ENCODE assay signal across 34 cellular contexts in the genomic region with DNA sequence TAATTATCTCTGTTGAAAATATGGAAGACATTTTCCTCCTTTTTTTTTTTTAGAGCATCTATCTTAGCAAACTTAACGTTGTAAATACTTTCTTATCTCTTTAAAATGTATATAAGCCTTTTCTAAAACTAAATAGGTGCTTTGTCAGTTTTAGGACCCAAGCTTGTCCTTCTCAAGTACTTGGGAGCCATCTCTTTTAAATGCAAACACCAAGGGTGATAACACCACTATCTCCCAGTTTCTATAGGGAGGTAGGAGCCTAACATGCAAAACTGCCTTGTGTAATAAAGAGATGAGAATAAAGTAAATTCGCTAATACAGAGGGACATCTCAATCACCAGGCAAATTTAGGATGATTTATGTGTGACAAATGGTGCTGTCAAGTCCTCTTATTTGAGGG.
"Had no signal": no experiment of that assay in that cellular context is flagged by ENCODE, and none has a peak within 500 bp of the region (broad histone marks: within the 10 kb centered on the region; RNA-seq: fewer than 3 reads in every experiment).

No MANE protein-coding gene starts in this region.

- H3K36me3 Mint-ChIP-seq: activated CD4-positive, alpha-beta memory T cell treated with anti-CD3 and anti-CD28 coated beads for 36 hours; activated CD8-positive, alpha-beta memory T cell treated with anti-CD3 and anti-CD28 coated beads, Interleukin-2, amount 10 ng/mL, durations not matched to agents 7 days and 5 days; activated naive CD4-positive, alpha-beta T cell treated with anti-CD3 and anti-CD28 coated beads, Interleukin-2, amount 50 U/mL, for 24 hours; activated naive CD8-positive, alpha-beta T cell treated with anti-CD3 and anti-CD28 coated beads for 36 hours had no signal

- H3K27me3 Mint-ChIP-seq: activated CD4-positive, alpha-beta memory T cell treated with anti-CD3 and anti-CD28 coated beads for 36 hours; activated CD4-positive, alpha-beta T cell treated with anti-CD3 and anti-CD28 coated beads for 36 hours; activated CD4-positive, alpha-beta T cell treated with anti-CD3 and anti-CD28 coated beads, Interleukin-2, amount 10 ng/mL, durations not matched to agents 24 days and 14 days; activated CD8-positive, alpha-beta memory T cell treated with anti-CD3 and anti-CD28 coated beads, Interleukin-2, amount 10 ng/mL, durations not matched to agents 7 days and 5 days; activated naive CD4-positive, alpha-beta T cell treated with anti-CD3 and anti-CD28 coated beads, Interleukin-2, amount 50 U/mL, for 24 hours; activated naive CD8-positive, alpha-beta T cell treated with anti-CD3 and anti-CD28 coated beads for 36 hours; activated naive CD8-positive, alpha-beta T cell treated with anti-CD3 and anti-CD28 coated beads, Interleukin-2, amount 50 U/mL, for 24 hours; effector memory CD8-positive, alpha-beta T cell had no signal

- ATAC-seq: activated CD4-positive, alpha-beta T cell treated with anti-CD3 and anti-CD28 coated beads for 36 hours; activated CD8-positive, alpha-beta memory T cell treated with anti-CD3 and anti-CD28 coated beads, Interleukin-2, amount 10 ng/mL, durations not matched to agents 7 days and 5 days; activated CD8-positive, alpha-beta T cell treated with anti-CD3 and anti-CD28 coated beads, Interleukin-2, amount 10 ng/mL, durations not matched to agents 7 days and 5 days; activated naive CD8-positive, alpha-beta T cell treated with anti-CD3 and anti-CD28 coated beads, Interleukin-2, amount 50 U/mL, for 24 hours; body of pancreas; effector memory CD8-positive, alpha-beta T cell; gastroesophageal sphincter; heart right ventricle had no signal

- H3K9me3 ChIP-seq: adrenal gland, body of pancreas, esophagus muscularis mucosa, gastroesophageal sphincter, heart right ventricle had no signal

- H3K27me3 ChIP-seq: adrenal gland, body of pancreas, esophagus muscularis mucosa, gastroesophageal sphincter, heart right ventricle had no signal

- H3K27ac ChIP-seq: adrenal gland, body of pancreas, esophagus muscularis mucosa, gastroesophageal sphincter, heart right ventricle, WERI-Rb-1 had no signal

- H3K36me3 ChIP-seq: adrenal gland, esophagus muscularis mucosa, gastroesophageal sphincter, heart right ventricle, WERI-Rb-1 had no signal

- H3K9me3 Mint-ChIP-seq: activated CD4-positive, alpha-beta T cell treated with anti-CD3 and anti-CD28 coated beads, Interleukin-2, amount 10 ng/mL, durations not matched to agents 24 days and 14 days; activated naive CD4-positive, alpha-beta T cell treated with anti-CD3 and anti-CD28 coated beads, Interleukin-2, amount 50 U/mL, for 24 hours; activated T-helper 1 cell treated with anti-CD3 and anti-CD28 coated beads, Interleukin-12 subunit alpha, Interleukin-12 subunit beta, Interleukin-2, Interleukin-4 antibody, amounts not matched to agents 30 ng/mL and 10 ng/mL and 1 ng/mL, durations not matched to agents 14 hours and 24 hours and 36 hours; activated T-helper 2 cell treated with anti-CD3 and anti-CD28 coated beads, Interferon-gamma antibody, Interleukin-2, Interleukin-4, amounts not matched to agents 10 μg/mL and 5 μg/mL and 100 μg/mL, durations not matched to agents 14 hours and 24 hours and 36 hours; T-helper 1 cell treated with Interleukin-12 subunit alpha and Interleukin-12 subunit beta and Interleukin-4 antibody, amounts not matched to agents 30 μg/mL and 1 μg/mL, for 36 hours had no signal

- DNase-seq: activated CD4-positive, alpha-beta memory T cell treated with anti-CD3 and anti-CD28 coated beads for 36 hours; activated CD4-positive, alpha-beta T cell treated with anti-CD3 and anti-CD28 coated beads for 36 hours; activated CD4-positive, alpha-beta T cell treated with anti-CD3 and anti-CD28 coated beads, Interleukin-2, amount 10 ng/mL, durations not matched to agents 24 days and 14 days; activated CD4-positive, CD25-positive, alpha-beta regulatory T cell; activated CD4-positive, CD25-positive, alpha-beta regulatory T cell treated with anti-CD3 and anti-CD28 coated beads, Interleukin-2, amount 50 U/mL, for 72 hours; activated CD8-positive, alpha-beta memory T cell treated with anti-CD3 and anti-CD28 coated beads, Interleukin-2, amount 10 ng/mL, durations not matched to agents 7 days and 5 days; activated CD8-positive, alpha-beta memory T cell treated with anti-CD3 and anti-CD28 coated beads, Interleukin-2, amount 50 U/mL, for 4 hours; activated CD8-positive, alpha-beta T cell treated with anti-CD3 and anti-CD28 coated beads, Interleukin-2, amount 10 ng/mL, durations not matched to agents 7 days and 5 days; activated effector memory CD4-positive, alpha-beta T cell treated with anti-CD3 and anti-CD28 coated beads, Interleukin-2, amount 50 U/mL, for 16 hours; activated naive CD4-positive, alpha-beta T cell treated with anti-CD3 and anti-CD28 coated beads for 36 hours; activated naive CD8-positive, alpha-beta T cell treated with anti-CD3 and anti-CD28 coated beads for 36 hours; activated naive CD8-positive, alpha-beta T cell treated with anti-CD3 and anti-CD28 coated beads, Interleukin-2, amount 50 U/mL, for 24 hours; activated T-cell treated with anti-CD3 and anti-CD28 coated beads, Interleukin-2, amount 50 U/mL, for 1 hour; activated T-cell treated with anti-CD3 and anti-CD28 coated beads, Interleukin-2, amount 50 U/mL, for 48 hours; adrenal gland; amygdala; aorta; body of pancreas; caudate nucleus; cortex of kidney; dermis blood vessel endothelial cell; effector CD4-positive, alpha-beta T cell; effector memory CD8-positive, alpha-beta T cell; erythroblast; foreskin melanocyte; heart right ventricle; T-helper 9 cell; WERI-Rb-1 had no signal

- H3K4me3 ChIP-seq: adrenal gland, body of pancreas, esophagus muscularis mucosa, gastroesophageal sphincter, heart right ventricle had no signal

- H3K27ac Mint-ChIP-seq: activated CD4-positive, alpha-beta memory T cell treated with anti-CD3 and anti-CD28 coated beads for 36 hours; activated CD4-positive, alpha-beta T cell treated with anti-CD3 and anti-CD28 coated beads for 36 hours; activated CD4-positive, alpha-beta T cell treated with anti-CD3 and anti-CD28 coated beads, Interleukin-2, amount 10 ng/mL, durations not matched to agents 24 days and 14 days; activated CD8-positive, alpha-beta memory T cell treated with anti-CD3 and anti-CD28 coated beads, Interleukin-2, amount 10 ng/mL, durations not matched to agents 7 days and 5 days; activated CD8-positive, alpha-beta T cell treated with anti-CD3 and anti-CD28 coated beads, Interleukin-2, amount 10 ng/mL, durations not matched to agents 7 days and 5 days; activated naive CD4-positive, alpha-beta T cell treated with anti-CD3 and anti-CD28 coated beads for 36 hours; activated naive CD4-positive, alpha-beta T cell treated with anti-CD3 and anti-CD28 coated beads, Interleukin-2, amount 50 U/mL, for 24 hours; activated naive CD8-positive, alpha-beta T cell treated with anti-CD3 and anti-CD28 coated beads for 36 hours; activated naive CD8-positive, alpha-beta T cell treated with anti-CD3 and anti-CD28 coated beads, Interleukin-2, amount 50 U/mL, for 24 hours; activated T-helper 1 cell treated with anti-CD3 and anti-CD28 coated beads, Interleukin-12 subunit alpha, Interleukin-12 subunit beta, Interleukin-2, Interleukin-4 antibody, amounts not matched to agents 30 ng/mL and 10 ng/mL and 1 ng/mL, durations not matched to agents 14 hours and 24 hours and 36 hours; activated T-helper 2 cell treated with anti-CD3 and anti-CD28 coated beads, Interferon-gamma antibody, Interleukin-2, Interleukin-4, amounts not matched to agents 10 μg/mL and 5 μg/mL and 100 μg/mL, durations not matched to agents 14 hours and 24 hours and 36 hours; effector memory CD8-positive, alpha-beta T cell; T-helper 1 cell treated with Interleukin-12 subunit alpha and Interleukin-12 subunit beta and Interleukin-4 antibody, amounts not matched to agents 30 μg/mL and 1 μg/mL, for 36 hours had no signal

- H3K4me3 Mint-ChIP-seq: activated CD4-positive, alpha-beta memory T cell treated with anti-CD3 and anti-CD28 coated beads for 36 hours; activated CD4-positive, alpha-beta T cell treated with anti-CD3 and anti-CD28 coated beads for 36 hours; activated CD4-positive, alpha-beta T cell treated with anti-CD3 and anti-CD28 coated beads, Interleukin-2, amount 10 ng/mL, durations not matched to agents 24 days and 14 days; activated CD8-positive, alpha-beta memory T cell treated with anti-CD3 and anti-CD28 coated beads, Interleukin-2, amount 10 ng/mL, durations not matched to agents 7 days and 5 days; activated CD8-positive, alpha-beta T cell treated with anti-CD3 and anti-CD28 coated beads, Interleukin-2, amount 10 ng/mL, durations not matched to agents 7 days and 5 days; activated naive CD4-positive, alpha-beta T cell treated with anti-CD3 and anti-CD28 coated beads for 36 hours; activated naive CD4-positive, alpha-beta T cell treated with anti-CD3 and anti-CD28 coated beads, Interleukin-2, amount 50 U/mL, for 24 hours; activated naive CD8-positive, alpha-beta T cell treated with anti-CD3 and anti-CD28 coated beads for 36 hours; activated naive CD8-positive, alpha-beta T cell treated with anti-CD3 and anti-CD28 coated beads, Interleukin-2, amount 50 U/mL, for 24 hours; activated T-helper 1 cell treated with anti-CD3 and anti-CD28 coated beads, Interleukin-12 subunit alpha, Interleukin-12 subunit beta, Interleukin-2, Interleukin-4 antibody, amounts not matched to agents 30 ng/mL and 10 ng/mL and 1 ng/mL, durations not matched to agents 14 hours and 24 hours and 36 hours; effector memory CD8-positive, alpha-beta T cell; T-helper 1 cell treated with Interleukin-12 subunit alpha and Interleukin-12 subunit beta and Interleukin-4 antibody, amounts not matched to agents 30 μg/mL and 1 μg/mL, for 36 hours had no signal

- H3K4me1 ChIP-seq: adrenal gland, body of pancreas, esophagus muscularis mucosa, gastroesophageal sphincter, heart right ventricle had no signal

- H3K4me1 Mint-ChIP-seq: activated CD4-positive, alpha-beta T cell treated with anti-CD3 and anti-CD28 coated beads for 36 hours; activated CD4-positive, alpha-beta T cell treated with anti-CD3 and anti-CD28 coated beads, Interleukin-2, amount 10 ng/mL, durations not matched to agents 24 days and 14 days; activated CD8-positive, alpha-beta memory T cell treated with anti-CD3 and anti-CD28 coated beads, Interleukin-2, amount 10 ng/mL, durations not matched to agents 7 days and 5 days; activated naive CD4-positive, alpha-beta T cell treated with anti-CD3 and anti-CD28 coated beads, Interleukin-2, amount 50 U/mL, for 24 hours; activated naive CD8-positive, alpha-beta T cell treated with anti-CD3 and anti-CD28 coated beads for 36 hours; activated naive CD8-positive, alpha-beta T cell treated with anti-CD3 and anti-CD28 coated beads, Interleukin-2, amount 50 U/mL, for 24 hours had no signal
